In genomic region chr6:119814609-119815400, GRCh38 we compare ENCODE assay signal across 34 cellular contexts.
"Had no signal": no experiment of that assay in that cellular context is flagged by ENCODE, and none has a peak within 500 bp of the region (broad histone marks: within the 10 kb centered on the region; RNA-seq: fewer than 3 reads in every experiment).

No MANE protein-coding gene starts in this region.

- H3K4me1 ChIP-seq: adrenal gland, ascending aorta had no signal

- H3K27me3 ChIP-seq: adrenal gland, ascending aorta, cardiac muscle cell had no signal

- H3K4me3 ChIP-seq: adrenal gland, ascending aorta, cardiac muscle cell had no signal

- H3K27ac ChIP-seq: adrenal gland, ascending aorta, cardiac muscle cell, VCaP had no signal

- DNase-seq: activated B cell treated with CpG ODN at 0.5 μM for 24 hours; activated CD4-positive, alpha-beta memory T cell treated with anti-CD3 and anti-CD28 coated beads for 36 hours; activated CD4-positive, alpha-beta T cell treated with anti-CD3 and anti-CD28 coated beads for 4 hours; activated CD4-positive, alpha-beta T cell treated with anti-CD3 and anti-CD28 coated beads, Interleukin-2, amount 10 ng/mL, durations not matched to agents 24 days and 14 days; activated CD4-positive, alpha-beta T cell treated with anti-CD3 and anti-CD28 coated beads, Interleukin-2, amount 50 U/mL, for 1 hour; activated CD4-positive, alpha-beta T cell treated with anti-CD3 and anti-CD28 coated beads, Interleukin-2, amount 50 U/mL, for 4 hours; activated CD4-positive, CD25-positive, alpha-beta regulatory T cell treated with anti-CD3 and anti-CD28 coated beads, Interleukin-2, amount 50 U/mL, for 72 hours; activated CD8-positive, alpha-beta memory T cell treated with anti-CD3 and anti-CD28 coated beads, Interleukin-2, amount 50 U/mL, for 4 hours; activated CD8-positive, alpha-beta T cell treated with anti-CD3 and anti-CD28 coated beads for 36 hours; activated effector memory CD4-positive, alpha-beta T cell treated with anti-CD3 and anti-CD28 coated beads, Interleukin-2, amount 50 U/mL, for 16 hours; activated gamma-delta T cell treated with Interleukin-2 at 50 U/mL for 16 hours; activated naive CD4-positive, alpha-beta T cell; activated naive CD4-positive, alpha-beta T cell treated with anti-CD3 and anti-CD28 coated beads for 36 hours; activated naive CD4-positive, alpha-beta T cell treated with anti-CD3 and anti-CD28 coated beads, Interleukin-2, amount 50 U/mL, for 16 hours; activated naive CD8-positive, alpha-beta T cell treated with anti-CD3 and anti-CD28 coated beads for 36 hours; activated T-cell treated with anti-CD3 and anti-CD28 coated beads for 4 hours; activated T-cell treated with anti-CD3 and anti-CD28 coated beads, Interleukin-2, amount 50 U/mL, for 1 hour; activated T-cell treated with anti-CD3 and anti-CD28 coated beads, Interleukin-2, amount 50 U/mL, for 4 hours; activated T-cell treated with anti-CD3 and anti-CD28 coated beads, Interleukin-2, amount 50 U/mL, for 72 hours; adrenal gland; amygdala; anterior cingulate cortex; caudate nucleus; cerebellar nuclear complex; T-helper 1 cell; T-helper 2 cell; T-helper 9 cell had no signal

- FAIRE-seq: bronchial epithelial cell, TTC549 had no signal

- ATAC-seq: activated CD8-positive, alpha-beta T cell treated with anti-CD3 and anti-CD28 coated beads for 36 hours; activated naive CD4-positive, alpha-beta T cell treated with anti-CD3 and anti-CD28 coated beads, Interleukin-2, amount 50 U/mL, for 72 hours; activated T-cell treated with anti-CD3 and anti-CD28 coated beads, Interleukin-2, amount 50 U/mL, for 4 hours; activated T-cell treated with anti-CD3 and anti-CD28 coated beads, Interleukin-2, amount 50 U/mL, for 72 hours; activated T-helper 17 cell treated with anti-CD3 and anti-CD28 coated beads, Interleukin-2, amount 50 U/mL, for 72 hours had no signal

- H3K36me3 ChIP-seq: adrenal gland, ascending aorta, cardiac muscle cell had no signal

- H3K9me3 ChIP-seq: adrenal gland, ascending aorta had no signal
